Comparison of ENCODE assay signal across 1 cellular context in the genomic region with DNA sequence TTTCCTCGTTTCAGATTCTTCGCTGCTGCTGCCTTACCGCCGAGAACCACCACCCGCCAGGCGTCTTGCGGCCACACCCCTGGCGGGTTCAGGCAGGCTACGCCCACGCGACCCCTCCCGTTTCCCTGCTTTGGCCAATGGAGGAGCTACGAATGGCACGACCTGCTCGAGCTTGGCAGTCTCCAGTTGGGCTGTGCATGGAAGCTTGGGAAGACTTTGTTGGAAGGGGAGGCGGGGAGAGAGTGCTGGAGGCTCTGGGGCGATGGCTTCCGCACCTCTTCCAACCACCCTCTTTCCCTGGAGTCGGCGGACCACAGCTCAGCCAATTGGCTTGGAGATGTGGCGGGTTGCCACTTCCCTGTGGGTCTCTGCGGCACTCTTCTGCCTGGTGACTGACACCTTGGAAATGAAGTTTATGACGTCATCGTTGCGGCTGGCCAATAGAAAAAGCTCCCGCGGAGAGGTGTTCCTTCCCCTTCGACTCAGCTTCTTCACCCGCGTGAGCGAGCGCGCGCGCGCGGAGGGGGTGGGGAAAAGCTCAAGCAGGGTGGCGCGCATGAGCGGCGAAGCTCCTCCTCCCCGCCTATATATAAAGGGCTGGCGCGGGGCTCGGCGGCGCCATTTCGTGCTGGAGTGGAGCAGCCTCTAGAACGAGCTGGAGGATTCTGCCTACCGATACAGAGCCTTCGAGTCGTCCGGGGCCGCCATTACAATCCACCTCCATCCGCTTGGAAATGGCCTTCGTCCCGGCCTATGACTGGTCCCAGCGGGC.
TF ChIP-seq lines count a peak whose summit lies in the region.

No MANE protein-coding gene starts in this region.

TF ChIP-seq in HepG2, 621 proteins besides CTCF, POLR2A, EP300 and RAD21 (continued from another document and continues in another):
- TF ChIP-seq, protein P1, sequence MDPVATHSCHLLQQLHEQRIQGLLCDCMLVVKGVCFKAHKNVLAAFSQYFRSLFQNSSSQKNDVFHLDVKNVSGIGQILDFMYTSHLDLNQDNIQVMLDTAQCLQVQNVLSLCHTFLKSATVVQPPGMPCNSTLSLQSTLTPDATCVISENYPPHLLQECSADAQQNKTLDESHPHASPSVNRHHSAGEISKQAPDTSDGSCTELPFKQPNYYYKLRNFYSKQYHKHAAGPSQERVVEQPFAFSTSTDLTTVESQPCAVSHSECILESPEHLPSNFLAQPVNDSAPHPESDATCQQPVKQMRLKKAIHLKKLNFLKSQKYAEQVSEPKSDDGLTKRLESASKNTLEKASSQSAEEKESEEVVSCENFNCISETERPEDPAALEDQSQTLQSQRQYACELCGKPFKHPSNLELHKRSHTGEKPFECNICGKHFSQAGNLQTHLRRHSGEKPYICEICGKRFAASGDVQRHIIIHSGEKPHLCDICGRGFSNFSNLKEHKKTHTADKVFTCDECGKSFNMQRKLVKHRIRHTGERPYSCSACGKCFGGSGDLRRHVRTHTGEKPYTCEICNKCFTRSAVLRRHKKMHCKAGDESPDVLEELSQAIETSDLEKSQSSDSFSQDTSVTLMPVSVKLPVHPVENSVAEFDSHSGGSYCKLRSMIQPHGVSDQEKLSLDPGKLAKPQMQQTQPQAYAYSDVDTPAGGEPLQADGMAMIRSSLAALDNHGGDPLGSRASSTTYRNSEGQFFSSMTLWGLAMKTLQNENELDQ (CRISPR knock-in tag; IDR thresholded peaks at IDR 0.05; ENCODE audit: borderline replicate concordance): peak; percentile 32; the same call in 1 of the 2 replicates
- TF ChIP-seq STAT5B (CRISPR knock-in tag; IDR thresholded peaks at IDR 0.05): peak; percentile 24
- 0 out of 2 replicates have a peak, but pooled peaks have one; percentile 23 for TF ChIP-seq ZNF235 (CRISPR knock-in tag; IDR thresholded peaks at IDR 0.05; ENCODE audit: borderline replicate concordance)
- TF ChIP-seq CBX5 (CRISPR knock-in tag; IDR thresholded peaks at IDR 0.05; ENCODE audit: borderline replicate concordance): peak; percentile 51
- peak; percentile 22; the same call in 1 of the 2 replicates for TF ChIP-seq JUNB (CRISPR knock-in tag; IDR thresholded peaks at IDR 0.05; ENCODE audit: borderline replicate concordance)
- no peak for TF ChIP-seq NCOA2 (CRISPR knock-in tag; IDR thresholded peaks at IDR 0.05)
- TF ChIP-seq ZNF253 (CRISPR knock-in tag; IDR thresholded peaks at IDR 0.05; ENCODE audit: borderline replicate concordance): peak; percentile 76; the same call in 1 of the 2 replicates
- TF ChIP-seq ZNF746 (CRISPR knock-in tag; IDR thresholded peaks at IDR 0.05): no peak
- TF ChIP-seq TAF1 (CRISPR knock-in tag; IDR thresholded peaks at IDR 0.05): peak; percentile 95
- TF ChIP-seq, protein P2, sequence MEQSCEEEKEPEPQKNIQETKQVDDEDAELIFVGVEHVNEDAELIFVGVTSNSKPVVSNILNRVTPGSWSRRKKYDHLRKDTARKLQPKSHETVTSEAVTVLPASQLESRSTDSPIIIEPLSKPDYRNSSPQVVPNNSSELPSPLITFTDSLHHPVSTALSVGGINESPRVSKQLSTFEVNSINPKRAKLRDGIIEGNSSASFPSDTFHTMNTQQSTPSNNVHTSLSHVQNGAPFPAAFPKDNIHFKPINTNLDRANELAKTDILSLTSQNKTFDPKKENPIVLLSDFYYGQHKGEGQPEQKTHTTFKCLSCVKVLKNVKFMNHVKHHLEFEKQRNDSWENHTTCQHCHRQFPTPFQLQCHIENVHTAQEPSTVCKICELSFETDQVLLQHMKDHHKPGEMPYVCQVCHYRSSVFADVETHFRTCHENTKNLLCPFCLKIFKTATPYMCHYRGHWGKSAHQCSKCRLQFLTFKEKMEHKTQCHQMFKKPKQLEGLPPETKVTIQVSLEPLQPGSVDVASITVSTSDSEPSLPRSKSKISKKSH (CRISPR knock-in tag; IDR thresholded peaks at IDR 0.05; ENCODE audit: borderline replicate concordance): no peak
- TF ChIP-seq HNF4A (CRISPR knock-in tag; IDR thresholded peaks at IDR 0.05): 0 out of 2 replicates have a peak, but pooled peaks have one; percentile 6
- peak; percentile 53 for TF ChIP-seq ZNF883 (CRISPR knock-in tag; IDR thresholded peaks at IDR 0.05; ENCODE audit: not compliant biosample characterization)
- TF ChIP-seq NR2F1 (CRISPR knock-in tag; IDR thresholded peaks at IDR 0.05): peak in 1 of 2 experiments; percentile 56; a peak in 1 of 4 replicates
- TF ChIP-seq FOXA3 (CRISPR knock-in tag; IDR thresholded peaks at IDR 0.05): no peak
- TF ChIP-seq PHF21A (CRISPR knock-in tag; IDR thresholded peaks at IDR 0.05): peak; percentile 84
- TF ChIP-seq, protein P3, sequence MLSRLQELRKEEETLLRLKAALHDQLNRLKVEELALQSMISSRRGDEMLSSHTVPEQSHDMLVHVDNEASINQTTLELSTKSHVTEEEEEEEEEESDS (CRISPR knock-in tag; IDR thresholded peaks at IDR 0.05; ENCODE audit: borderline replicate concordance): no peak
- no peak; the same call in 1 of the 2 replicates for TF ChIP-seq ZNF724P (CRISPR knock-in tag; IDR thresholded peaks at IDR 0.05; ENCODE audit: borderline replicate concordance)
- TF ChIP-seq GZF1 (CRISPR knock-in tag; IDR thresholded peaks at IDR 0.05): no peak
- TF ChIP-seq NR2F2 (IDR thresholded peaks at IDR 0.05; ENCODE audit: borderline replicate concordance, low read depth): no peak
- TF ChIP-seq, protein P4, sequence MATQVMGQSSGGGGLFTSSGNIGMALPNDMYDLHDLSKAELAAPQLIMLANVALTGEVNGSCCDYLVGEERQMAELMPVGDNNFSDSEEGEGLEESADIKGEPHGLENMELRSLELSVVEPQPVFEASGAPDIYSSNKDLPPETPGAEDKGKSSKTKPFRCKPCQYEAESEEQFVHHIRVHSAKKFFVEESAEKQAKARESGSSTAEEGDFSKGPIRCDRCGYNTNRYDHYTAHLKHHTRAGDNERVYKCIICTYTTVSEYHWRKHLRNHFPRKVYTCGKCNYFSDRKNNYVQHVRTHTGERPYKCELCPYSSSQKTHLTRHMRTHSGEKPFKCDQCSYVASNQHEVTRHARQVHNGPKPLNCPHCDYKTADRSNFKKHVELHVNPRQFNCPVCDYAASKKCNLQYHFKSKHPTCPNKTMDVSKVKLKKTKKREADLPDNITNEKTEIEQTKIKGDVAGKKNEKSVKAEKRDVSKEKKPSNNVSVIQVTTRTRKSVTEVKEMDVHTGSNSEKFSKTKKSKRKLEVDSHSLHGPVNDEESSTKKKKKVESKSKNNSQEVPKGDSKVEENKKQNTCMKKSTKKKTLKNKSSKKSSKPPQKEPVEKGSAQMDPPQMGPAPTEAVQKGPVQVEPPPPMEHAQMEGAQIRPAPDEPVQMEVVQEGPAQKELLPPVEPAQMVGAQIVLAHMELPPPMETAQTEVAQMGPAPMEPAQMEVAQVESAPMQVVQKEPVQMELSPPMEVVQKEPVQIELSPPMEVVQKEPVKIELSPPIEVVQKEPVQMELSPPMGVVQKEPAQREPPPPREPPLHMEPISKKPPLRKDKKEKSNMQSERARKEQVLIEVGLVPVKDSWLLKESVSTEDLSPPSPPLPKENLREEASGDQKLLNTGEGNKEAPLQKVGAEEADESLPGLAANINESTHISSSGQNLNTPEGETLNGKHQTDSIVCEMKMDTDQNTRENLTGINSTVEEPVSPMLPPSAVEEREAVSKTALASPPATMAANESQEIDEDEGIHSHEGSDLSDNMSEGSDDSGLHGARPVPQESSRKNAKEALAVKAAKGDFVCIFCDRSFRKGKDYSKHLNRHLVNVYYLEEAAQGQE (IDR thresholded peaks at IDR 0.05; ENCODE audit: borderline replicate concordance in 1 of 2, low read depth in 1 of 2, low read length in 2 of 2): peak in 1 of 2 experiments; percentile 86; a peak in 2 of 4 replicates
- TF ChIP-seq GATA4 (IDR thresholded peaks at IDR 0.05; ENCODE audit: borderline replicate concordance, low read depth): peak; percentile 92
- TF ChIP-seq ZNF841 (CRISPR knock-in tag; IDR thresholded peaks at IDR 0.05; ENCODE audit: borderline replicate concordance): no peak
- TF ChIP-seq ZNF501 (CRISPR knock-in tag; IDR thresholded peaks at IDR 0.05): no peak
- TF ChIP-seq REXO4 (CRISPR knock-in tag; IDR thresholded peaks at IDR 0.05; ENCODE audit: borderline replicate concordance): no peak
- no peak; the same call in 1 of the 2 replicates for TF ChIP-seq TMF1 (CRISPR knock-in tag; IDR thresholded peaks at IDR 0.05; ENCODE audit: low read depth)
- TF ChIP-seq ZMYM3 (CRISPR knock-in tag; IDR thresholded peaks at IDR 0.05): no peak
- no peak for TF ChIP-seq HNRNPUL1 (IDR thresholded peaks at IDR 0.05; ENCODE audit: low read depth, low read length)
- peak; percentile 75 for TF ChIP-seq ZBTB43 (CRISPR knock-in tag; conservative IDR thresholded peaks at IDR 0.05)
- TF ChIP-seq TEAD2 (CRISPR knock-in tag; IDR thresholded peaks at IDR 0.05): no peak; the same call in 1 of the 2 replicates
- TF ChIP-seq ZNF660 (CRISPR knock-in tag; IDR thresholded peaks at IDR 0.05; ENCODE audit: borderline replicate concordance, low read depth): no peak
- TF ChIP-seq SOX5 (CRISPR knock-in tag; IDR thresholded peaks at IDR 0.05; ENCODE audit: borderline replicate concordance): peak; percentile 53; the same call in 1 of the 2 replicates
- no peak for TF ChIP-seq ASH2L (IDR thresholded peaks at IDR 0.05; ENCODE audit: insufficient read length, low read depth, low read length)
- TF ChIP-seq, protein P5, sequence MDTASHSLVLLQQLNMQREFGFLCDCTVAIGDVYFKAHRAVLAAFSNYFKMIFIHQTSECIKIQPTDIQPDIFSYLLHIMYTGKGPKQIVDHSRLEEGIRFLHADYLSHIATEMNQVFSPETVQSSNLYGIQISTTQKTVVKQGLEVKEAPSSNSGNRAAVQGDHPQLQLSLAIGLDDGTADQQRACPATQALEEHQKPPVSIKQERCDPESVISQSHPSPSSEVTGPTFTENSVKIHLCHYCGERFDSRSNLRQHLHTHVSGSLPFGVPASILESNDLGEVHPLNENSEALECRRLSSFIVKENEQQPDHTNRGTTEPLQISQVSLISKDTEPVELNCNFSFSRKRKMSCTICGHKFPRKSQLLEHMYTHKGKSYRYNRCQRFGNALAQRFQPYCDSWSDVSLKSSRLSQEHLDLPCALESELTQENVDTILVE (CRISPR knock-in tag; IDR thresholded peaks at IDR 0.05): peak; percentile 89; the same call in 1 of the 2 replicates
- TF ChIP-seq ZNF577 (CRISPR knock-in tag; IDR thresholded peaks at IDR 0.05; ENCODE audit: borderline replicate concordance, low read depth): no peak
- TF ChIP-seq, protein P6, sequence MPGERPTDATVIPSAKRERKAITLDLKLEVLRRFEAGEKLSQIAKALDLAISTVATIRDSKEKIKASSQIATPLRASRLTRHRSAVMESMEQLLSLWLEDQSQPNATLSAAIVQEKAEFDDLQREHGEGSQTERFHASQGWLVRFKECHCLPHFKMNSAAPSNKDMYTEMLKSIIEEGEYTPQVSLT (CRISPR knock-in tag; IDR thresholded peaks at IDR 0.05; ENCODE audit: borderline replicate concordance, low read depth): no peak
- peak; percentile 94 for TF ChIP-seq PRPF4 (IDR thresholded peaks at IDR 0.05; ENCODE audit: low read depth, low read length, poor library complexity, severe bottlenecking)
- TF ChIP-seq THAP7 (CRISPR knock-in tag; IDR thresholded peaks at IDR 0.05): peak; percentile 41; the same call in 1 of the 2 replicates
- TF ChIP-seq ZNF12 (CRISPR knock-in tag; IDR thresholded peaks at IDR 0.05): peak; percentile 57; the same call in 1 of the 2 replicates
- TF ChIP-seq NFIC (IDR thresholded peaks at IDR 0.05; ENCODE audit: low read length): no peak
- TF ChIP-seq SIX1 (CRISPR knock-in tag; IDR thresholded peaks at IDR 0.05; ENCODE audit: borderline replicate concordance): peak; percentile 26; the same call in 1 of the 2 replicates
- TF ChIP-seq CCDC6 (CRISPR knock-in tag; IDR thresholded peaks at IDR 0.05): peak; percentile 92
- TF ChIP-seq FOXP4 (CRISPR knock-in tag; IDR thresholded peaks at IDR 0.05): peak; percentile 34; the same call in 1 of the 2 replicates
- TF ChIP-seq TGIF2 (CRISPR knock-in tag; IDR thresholded peaks at IDR 0.05): peak; percentile 74
- TF ChIP-seq ZNF468 (CRISPR knock-in tag; IDR thresholded peaks at IDR 0.05): peak; percentile 46; the same call in 1 of the 2 replicates
- TF ChIP-seq ZFP36L2 (CRISPR knock-in tag; IDR thresholded peaks at IDR 0.05): peak; percentile 97
- TF ChIP-seq ZNF790 (CRISPR knock-in tag; IDR thresholded peaks at IDR 0.05; ENCODE audit: borderline replicate concordance): peak; percentile 71; the same call in 1 of the 2 replicates
- no peak for TF ChIP-seq ZNF292 (CRISPR knock-in tag; IDR thresholded peaks at IDR 0.05; ENCODE audit: borderline replicate concordance, low read depth)
- peak; percentile 58; the same call in 1 of the 2 replicates for TF ChIP-seq ZSCAN25 (CRISPR knock-in tag; IDR thresholded peaks at IDR 0.05)
- TF ChIP-seq ZNF17 (CRISPR knock-in tag; IDR thresholded peaks at IDR 0.05): no peak
- TF ChIP-seq ZNF24 (IDR thresholded peaks at IDR 0.05): peak; percentile 62; the same call in 1 of the 2 replicates
- TF ChIP-seq ZNF75D (CRISPR knock-in tag; IDR thresholded peaks at IDR 0.05; ENCODE audit: borderline replicate concordance): no peak
